8 cellular contexts compared by ENCODE assay signal in the genomic region with DNA sequence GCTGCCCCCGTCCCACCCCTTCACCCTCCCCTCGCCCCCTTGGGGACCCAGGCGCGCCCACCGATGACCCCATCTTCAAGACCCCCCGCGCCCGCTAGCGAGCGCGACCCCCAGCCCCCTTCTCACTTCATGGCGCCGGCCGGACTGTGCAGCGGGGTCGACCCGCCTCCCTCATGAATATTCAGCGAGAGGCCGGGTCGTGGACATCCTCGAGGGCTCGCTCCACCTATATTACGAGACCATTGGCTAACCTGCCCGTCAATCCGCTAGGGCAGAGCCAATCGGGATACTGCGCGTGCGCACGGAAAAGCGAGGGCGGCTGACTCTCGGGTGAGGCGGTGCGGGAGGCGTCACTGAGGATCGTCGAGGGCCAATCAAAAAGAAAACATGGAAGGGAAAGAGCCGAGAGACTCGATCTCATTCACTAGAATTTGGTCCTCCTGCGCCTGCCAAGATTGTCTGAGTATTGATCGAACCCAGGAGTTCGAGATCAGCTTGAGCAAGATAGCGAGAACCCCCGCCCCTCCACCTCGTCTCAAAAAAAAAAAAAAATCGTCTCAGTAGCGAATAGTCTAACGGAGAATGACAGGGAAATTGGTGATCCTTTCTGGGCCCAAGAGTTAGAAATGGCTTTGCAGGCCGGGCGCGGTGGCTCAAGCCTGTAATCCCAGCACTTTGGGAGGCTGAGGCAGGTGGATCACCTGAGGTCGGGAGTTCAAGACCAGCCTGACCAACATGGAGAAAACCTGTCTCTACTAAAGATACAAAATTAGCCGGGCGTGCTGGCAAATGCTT.
A peak's percentile ranks its signal among the peaks of the same experiment; 100 is the strongest.
DNase-seq lines count a peak whose midpoint lies in the region; ATAC-seq and TF ChIP-seq lines count a peak whose summit lies in the region.

Gene ERCC2, minus strand, starts transcription at position 164 of the 795 bp plus-strand sequence. Its CDS starts 33 bp downstream, at position 131.

- in situ Hi-C loops in GM18951 (cut with MboI; ENCODE audit: low sequenced_read_pairs, unreplicated experiment): no loop called here

- no peaks in the 10 kb centered on the region for H3K4me1 Mint-ChIP-seq in central memory CD8-positive, alpha-beta T cell

- DNase-seq in AG08395 (ENCODE audit: low spot score) (peak; percentile 100), NCI-H345 treated with DMSO at 0.1 percent for 48 hours (lab: John Stamatoyannopoulos, UW; ENCODE audit: unreplicated experiment) (peak; percentile 88), iris pigment epithelial cell (ENCODE audit: low read depth) (peak; percentile 99)
- DNase-seq in activated CD4-positive, CD25-positive, alpha-beta regulatory T cell (lab: John Stamatoyannopoulos, UW): peak; percentile 97 to 98 (median 98)
- DNase-seq in central memory CD8-positive, alpha-beta T cell (ENCODE audit: low spot score in 2 of 2): peak; percentile 100
- DNase-seq in stimulated activated CD4-positive, alpha-beta T cell treated with anti-CD3 and anti-CD28 coated beads, Interleukin-12 subunit alpha, Interleukin-12 subunit beta, amount 100 ng/mL, for 24 hours (ENCODE audit: low read depth in 2 of 2): peak; percentile 100

- peak; percentile 92 for ATAC-seq in HG03196 (IDR thresholded peaks at IDR 0.05; ENCODE audit: unreplicated experiment)
- ATAC-seq in central memory CD8-positive, alpha-beta T cell (replicated peaks; ENCODE audit: extremely low read depth, poor library complexity, severe bottlenecking): peak; percentile 100

- no peaks in the 10 kb centered on the region for H3K27me3 Mint-ChIP-seq in central memory CD8-positive, alpha-beta T cell

- H3K9me3 Mint-ChIP-seq in central memory CD8-positive, alpha-beta T cell: no peaks in the 10 kb centered on the region

- H3K36me3 Mint-ChIP-seq in central memory CD8-positive, alpha-beta T cell (ENCODE audit: insufficient read depth): peaks cover 16% of the 10 kb centered on the region

- H3K4me3 Mint-ChIP-seq in central memory CD8-positive, alpha-beta T cell: peak within 1 kb of the TSS; percentile 77

- H3K27ac Mint-ChIP-seq in central memory CD8-positive, alpha-beta T cell (ENCODE audit: low read depth): peak within 1 kb of the TSS; percentile 72

- TF ChIP-seq POLR2A in GM18951 (IDR thresholded peaks at IDR 0.05; ENCODE audit: extremely low read depth, insufficient read depth, insufficient read length): peak; percentile 64

Comparison
In these comparisons a context has a peak if more than half of its experiments do, and no peak if none do; other contexts are left out.
1. Peak in every context shown above with its lines: DNase-seq and ATAC-seq.